Comparison of ENCODE assay signal across 7 cellular contexts in the genomic region with DNA sequence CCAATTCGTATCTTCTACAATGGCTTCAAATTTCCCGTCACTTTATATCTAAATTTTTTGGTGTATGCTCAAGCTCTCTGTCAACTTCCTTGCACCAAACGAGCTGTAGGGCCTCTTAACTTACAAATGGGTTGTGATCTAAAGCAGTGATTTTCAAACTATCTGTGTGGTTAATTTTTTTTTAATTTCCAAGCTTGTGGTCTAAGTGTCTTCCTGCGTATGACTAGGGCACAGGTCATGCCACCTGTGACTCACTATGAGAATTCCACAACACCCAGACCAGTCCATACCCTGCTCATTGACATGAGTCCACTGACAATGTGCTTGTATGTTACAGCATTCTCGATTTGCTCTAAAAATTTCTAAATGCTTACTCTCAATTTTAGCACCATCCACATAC. TPM values are rescaled to one million over a fixed set of nuclear protein-coding genes. Genes with fewer than 3 reads are reported as not detected.
DNase-seq lines count a peak whose midpoint lies in the region; ATAC-seq and TF ChIP-seq lines count a peak whose summit lies in the region.
"Not testable (repeated sequence)": the region's sequence is repeated elsewhere in the genome, so short reads cannot be mapped to it uniquely, and the experiment has no call there.

No MANE protein-coding gene starts in this region.

- not testable (repeated sequence) for H3K4me2 ChIP-seq in DND-41 (ENCODE audit: insufficient read depth, low read length)

- not testable (repeated sequence) for H3K4me3 ChIP-seq in DND-41 (ENCODE audit: low read depth in 1 of 2, low read length in 2 of 2)

- H3K79me2 ChIP-seq in DND-41 (ENCODE audit: insufficient read depth, low read length) = not testable (repeated sequence)

- intact Hi-C loops in natural killer cell (cut with micrococcal nuclease) = not testable (repeated sequence)

- H3K4me1 ChIP-seq in DND-41 (ENCODE audit: insufficient read depth, low read length) = not testable (repeated sequence)

- not testable (repeated sequence) for H3K36me3 ChIP-seq in DND-41 (ENCODE audit: insufficient read depth, low read length)

- H2AFZ ChIP-seq in DND-41 (ENCODE audit: low read depth, low read length) = not testable (repeated sequence)

- H3K27ac ChIP-seq in DND-41 (ENCODE audit: low read length) = not testable (repeated sequence)

- H3K27me3 ChIP-seq in DND-41 (ENCODE audit: insufficient read depth, low read length, poor library complexity) = not testable (repeated sequence)

- not testable (repeated sequence) for H3K4me1 Mint-ChIP-seq in T-helper 17 cell; activated CD8-positive, alpha-beta T cell treated with anti-CD3 and anti-CD28 coated beads, Interleukin-2, amount 10 ng/mL, durations not matched to agents 7 days and 5 days (ENCODE audit: low read depth); natural killer cell

- POLR2A ChIA-PET in activated CD8-positive, alpha-beta T cell treated with anti-CD3 and anti-CD28 coated beads, Interleukin-2, amount 10 ng/mL, durations not matched to agents 7 days and 5 days (lab: Charles Lee) = not testable (repeated sequence)

- not testable (repeated sequence) for DNase-seq in DND-41; T-helper 17 cell; activated CD8-positive, alpha-beta T cell treated with anti-CD3 and anti-CD28 coated beads, Interleukin-2, amount 10 ng/mL, durations not matched to agents 7 days and 5 days; activated naive CD4-positive, alpha-beta T cell treated with anti-CD3 and anti-CD28 coated beads, Interleukin-2, amount 50 U/mL, for 72 hours (ENCODE audit: low spot score in 2 of 2); natural killer cell; stimulated activated naive CD8-positive, alpha-beta T cell treated with anti-CD3 and anti-CD28 coated beads, Interleukin-15, Interleukin-2, amounts not matched to agents 100 U/mL and 50 U/mL, for 24 hours

- not testable (repeated sequence) for H3K9ac ChIP-seq in DND-41 (ENCODE audit: low read depth, low read length)

- peak; percentile 88 for ATAC-seq in DND-41 (ENCODE audit: insufficient read depth, low read depth)
- ATAC-seq in T-helper 17 cell = peak; percentile 70
- ATAC-seq in activated CD8-positive, alpha-beta T cell treated with anti-CD3 and anti-CD28 coated beads, Interleukin-2, amount 10 ng/mL, durations not matched to agents 7 days and 5 days = peak; percentile 60
- ATAC-seq in activated naive CD4-positive, alpha-beta T cell treated with anti-CD3 and anti-CD28 coated beads, Interleukin-2, amount 50 U/mL, for 72 hours = peak; percentile 94 to 98
- peak; percentile 80 for ATAC-seq in esophagus mucosa
- peak in 2 of 3 donors; percentile 50 to 69 for ATAC-seq in natural killer cell
- ATAC-seq in stimulated activated naive CD8-positive, alpha-beta T cell treated with anti-CD3 and anti-CD28 coated beads, Interleukin-15, Interleukin-2, amounts not matched to agents 100 U/mL and 50 U/mL, for 24 hours = peak; percentile 97

- not testable (repeated sequence) for H3K27ac Mint-ChIP-seq in T-helper 17 cell; activated CD8-positive, alpha-beta T cell treated with anti-CD3 and anti-CD28 coated beads, Interleukin-2, amount 10 ng/mL, durations not matched to agents 7 days and 5 days; activated naive CD4-positive, alpha-beta T cell treated with anti-CD3 and anti-CD28 coated beads, Interleukin-2, amount 50 U/mL, for 72 hours; natural killer cell

- not testable (repeated sequence) for H3K4me3 Mint-ChIP-seq in T-helper 17 cell; activated CD8-positive, alpha-beta T cell treated with anti-CD3 and anti-CD28 coated beads, Interleukin-2, amount 10 ng/mL, durations not matched to agents 7 days and 5 days; natural killer cell

- not testable (repeated sequence) for TF ChIP-seq CTCF in DND-41 (IDR thresholded peaks at IDR 0.05; ENCODE audit: borderline replicate concordance, extremely low read depth, low read length, poor library complexity, severe bottlenecking); natural killer cell (IDR thresholded peaks at IDR 0.05)

- CTCF ChIA-PET in activated CD8-positive, alpha-beta T cell treated with anti-CD3 and anti-CD28 coated beads, Interleukin-2, amount 10 ng/mL, durations not matched to agents 7 days and 5 days (lab: Charles Lee) = not testable (repeated sequence)

- H3K9me3 Mint-ChIP-seq in activated CD8-positive, alpha-beta T cell treated with anti-CD3 and anti-CD28 coated beads, Interleukin-2, amount 10 ng/mL, durations not matched to agents 7 days and 5 days (ENCODE audit: insufficient read depth); activated naive CD4-positive, alpha-beta T cell treated with anti-CD3 and anti-CD28 coated beads, Interleukin-2, amount 50 U/mL, for 72 hours; natural killer cell: not testable (repeated sequence)

- H3K36me3 Mint-ChIP-seq in T-helper 17 cell (ENCODE audit: low read depth); activated CD8-positive, alpha-beta T cell treated with anti-CD3 and anti-CD28 coated beads, Interleukin-2, amount 10 ng/mL, durations not matched to agents 7 days and 5 days (ENCODE audit: low read depth); activated naive CD4-positive, alpha-beta T cell treated with anti-CD3 and anti-CD28 coated beads, Interleukin-2, amount 50 U/mL, for 72 hours; natural killer cell: not testable (repeated sequence)

- H4K20me1 ChIP-seq in DND-41 (ENCODE audit: insufficient read depth, low read length) = not testable (repeated sequence)

- H3K9me3 ChIP-seq in DND-41 (ENCODE audit: insufficient read depth, low read length, severe bottlenecking); T-helper 17 cell (ENCODE audit: control insufficient read depth, low read length, poor library complexity, severe bottlenecking): not testable (repeated sequence)

- not testable (repeated sequence) for H3K27me3 Mint-ChIP-seq in T-helper 17 cell; activated CD8-positive, alpha-beta T cell treated with anti-CD3 and anti-CD28 coated beads, Interleukin-2, amount 10 ng/mL, durations not matched to agents 7 days and 5 days (ENCODE audit: low read depth); natural killer cell (ENCODE audit: low read depth in 2 of 2)

RNA-seq across cellular contexts. Expression of a gene that starts 49.2 kb away (rescaled TPM):
- not detected for total RNA-seq in T-helper 17 cell
- not detected for total RNA-seq in activated CD8-positive, alpha-beta T cell treated with anti-CD3 and anti-CD28 coated beads, Interleukin-2, amount 10 ng/mL, durations not matched to agents 7 days and 5 days
- under 1 TPM in 1 of 2 donors, not detected in 1; 0.56 TPM for total RNA-seq in activated naive CD4-positive, alpha-beta T cell treated with anti-CD3 and anti-CD28 coated beads, Interleukin-2, amount 50 U/mL, for 72 hours
- not detected for total RNA-seq in esophagus mucosa
- total RNA-seq in natural killer cell = 1 to 10 TPM in 2 of 3 donors, not detected in 1; 1.6 to 3.9 TPM
